ENCODE assay signal across 8 cellular contexts in the genomic region with DNA sequence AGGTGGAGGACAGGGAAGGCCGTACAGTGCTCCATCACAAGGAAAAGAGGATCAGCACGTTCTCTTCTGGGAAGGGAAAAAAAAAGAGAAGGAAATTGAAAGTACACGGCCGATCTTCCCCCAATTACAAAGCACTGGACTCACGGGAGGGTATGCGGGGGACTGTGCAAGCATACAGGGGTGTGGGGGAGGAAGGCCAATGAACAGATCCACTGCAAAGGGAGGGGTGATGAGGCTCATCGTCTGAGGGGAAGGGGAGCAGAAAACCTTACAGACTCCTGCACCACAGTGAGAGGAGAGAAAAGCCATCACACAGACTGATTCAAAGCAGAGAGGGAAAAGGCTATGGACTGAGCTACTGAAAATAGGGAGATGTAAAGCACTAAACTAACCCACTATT. TPM values are rescaled to one million over a fixed set of nuclear protein-coding genes. Genes with fewer than 3 reads are reported as not detected.
A peak's percentile ranks its signal among the peaks of the same experiment; 100 is the strongest.
DNase-seq lines count a peak whose midpoint lies in the region; ATAC-seq, FAIRE-seq and TF ChIP-seq lines count a peak whose summit lies in the region.

No MANE protein-coding gene starts in this region.

- TF ChIP-seq CTCF in BE2C (IDR thresholded peaks at IDR 0.05; ENCODE audit: low read depth, low read length) (no peak), choroid plexus epithelial cell (conservative IDR thresholded peaks at IDR 0.05; ENCODE audit: low read depth, low read length) (no peak), natural killer cell (IDR thresholded peaks at IDR 0.05) (no peak), adrenal gland (IDR thresholded peaks at IDR 0.05) (no peak)

- H3K36me3 ChIP-seq in BE2C, result 0 out of 2 replicates have a peak, but pooled peaks cover 3% of the 10 kb centered on the region
- peaks cover 53% of the 10 kb centered on the region for H3K36me3 ChIP-seq in KOPT-K1 (ENCODE audit: insufficient read depth, low read length)
- H3K36me3 ChIP-seq in adrenal gland (replicated peaks in 1 of 2), result peaks cover 0 to 4% of the 10 kb centered on the region in 2 donors

- H3K27ac ChIP-seq in KOPT-K1 (ENCODE audit: low read depth, low read length, poor library complexity, severe bottlenecking) (peak overlapping the region; percentile 77), adrenal gland (peak overlapping the region in 1 of 5 donors; percentile 34)

- H3K4me1 Mint-ChIP-seq in natural killer cell, result peaks cover 15 to 30% of the 10 kb centered on the region in 2 donors

- H3K9me3 ChIP-seq in BE2C, result no peaks in the 10 kb centered on the region
- H3K9me3 ChIP-seq in KOPT-K1 (ENCODE audit: insufficient read depth, low read length, poor library complexity, severe bottlenecking), result no peaks in the 10 kb centered on the region
- H3K9me3 ChIP-seq in adrenal gland (replicated peaks in 1 of 3), result no peaks in the 10 kb centered on the region

- ATAC-seq in natural killer cell, result no peak
- no peak for ATAC-seq in GM21367 (IDR thresholded peaks at IDR 0.05; ENCODE audit: unreplicated experiment)

- peak overlapping the region; percentile 66 for H3K4me3 Mint-ChIP-seq in natural killer cell

- H3K36me3 Mint-ChIP-seq in natural killer cell, result no peaks in the 10 kb centered on the region

- no peak for FAIRE-seq in HTR-8/SVneo (lab: Jason Lieb, UNC)

- H3K9me3 Mint-ChIP-seq in natural killer cell, result no peaks in the 10 kb centered on the region

- no peaks in the 10 kb centered on the region for H3K27me3 ChIP-seq in BE2C
- no peaks in the 10 kb centered on the region for H3K27me3 ChIP-seq in adrenal gland

- TF ChIP-seq POLR2A in adrenal gland (IDR thresholded peaks at IDR 0.05), result no peak

- intact Hi-C loops in natural killer cell (cut with micrococcal nuclease) (no loop called here), adrenal gland (cut with DNase I) (loop anchor here in 1 of 2 donors (10.0 kb wide), 1 partner anchor 85 kb away; a partner anchor contains a TSS)

- no peak for DNase-seq in BE2C
- DNase-seq in choroid plexus epithelial cell (ENCODE audit: low read depth), result no peak
- DNase-seq in natural killer cell, result no peak
- no peak for DNase-seq in germinal center (ENCODE audit: low spot score)
- no peak for DNase-seq in adrenal gland
- no peak for DNase-seq in HTR-8/SVneo (ENCODE audit: insufficient read length, low spot score)

- H3K4me1 ChIP-seq in BE2C (no peaks in the 10 kb centered on the region), adrenal gland (replicated peaks in 1 of 2) (peaks cover 0 to 10% of the 10 kb centered on the region in 2 donors)

- H3K4me3 ChIP-seq in BE2C (ENCODE audit: low read depth, low read length), result peak overlapping the region; percentile 72
- peak overlapping the region; percentile 74 for H3K4me3 ChIP-seq in choroid plexus epithelial cell (ENCODE audit: low read depth, low read length)
- peak overlapping the region in 2 of 4 donors; percentile 56 to 66 for H3K4me3 ChIP-seq in adrenal gland

- H3K27me3 Mint-ChIP-seq in natural killer cell (ENCODE audit: low read depth in 2 of 2), result no peaks in the 10 kb centered on the region

- H3K27ac Mint-ChIP-seq in natural killer cell, result peak overlapping the region in 1 of 2 donors; percentile 85

- WGBS in adrenal gland, 4 donors, result 0 to 44% (median 21%) methylated on average over 7 of the region's 7 CpGs

RNA-seq across cellular contexts. Expression of a gene that starts 1.1 kb away (rescaled TPM):
- 38.7 TPM for polyA plus RNA-seq in BE2C (2012; ENCODE audit: insufficient read depth, insufficient read length, low read depth)
- 10 to 100 TPM; 14.1 to 15.2 (median 14.8) TPM for total RNA-seq in natural killer cell
- total RNA-seq in adrenal gland, result 10 to 100 TPM; 39.3 to 78.8 (median 57.2) TPM
- 10 to 100 TPM; 21.6 to 38.4 (median 21.8) TPM for polyA plus RNA-seq in adrenal gland

RNA-seq across cellular contexts. Expression of a gene that starts 9.7 kb away (rescaled TPM):
- 106 TPM for polyA plus RNA-seq in BE2C (2012; ENCODE audit: insufficient read depth, insufficient read length, low read depth)
- total RNA-seq in natural killer cell (100 to 1,000 TPM in 1 of 3 donors, 10 to 100 TPM in 2; 88.2 to 102 (median 95.4) TPM), adrenal gland (100 to 1,000 TPM; 120 to 174 (median 148) TPM)
- 100 to 1,000 TPM; 135 to 163 (median 152) TPM for polyA plus RNA-seq in adrenal gland

RNA-seq across cellular contexts. Expression of a gene that starts 19.6 kb away (rescaled TPM):
- polyA plus RNA-seq in BE2C (2012; ENCODE audit: insufficient read depth, insufficient read length, low read depth), result 2.9 TPM
- total RNA-seq in natural killer cell (10 to 100 TPM in 2 of 3 donors, 1 to 10 TPM in 1; 9.0 to 21.1 (median 19.3) TPM), adrenal gland (10 to 100 TPM in 3 of 8 donors, 1 to 10 TPM in 4, under 1 TPM in 1; 0.91 to 14.5 (median 8.2) TPM)
- 10 to 100 TPM in 2 of 3 donors, 1 to 10 TPM in 1; 1.2 to 12.0 (median 10.5) TPM for polyA plus RNA-seq in adrenal gland

RNA-seq across cellular contexts. Expression of a gene that starts 29.6 kb away (rescaled TPM):
- polyA plus RNA-seq in BE2C (2012; ENCODE audit: insufficient read depth, insufficient read length, low read depth), result 10.8 TPM
- total RNA-seq in natural killer cell, result under 1 TPM in 1 of 3 donors, not detected in 2; 0.40 TPM
- 1 to 10 TPM in 6 of 8 donors, under 1 TPM in 1, not detected in 1; 0.12 to 8.2 (median 3.4) TPM for total RNA-seq in adrenal gland
- polyA plus RNA-seq in adrenal gland, result 10 to 100 TPM in 1 of 3 donors, 1 to 10 TPM in 2; 3.8 to 16.5 (median 6.2) TPM
